Comparison of ENCODE assay signal across 8 cellular contexts in genomic region chr4:145557720-145558119, GRCh38.
DNase-seq lines count a peak whose midpoint lies in the region; ATAC-seq, FAIRE-seq and TF ChIP-seq lines count a peak whose summit lies in the region.

No MANE protein-coding gene starts in this region.

- POLR2A ChIA-PET in activated CD4-positive, alpha-beta memory T cell treated with anti-CD3 and anti-CD28 coated beads for 36 hours (lab: Charles Lee): no interaction called here
- POLR2A ChIA-PET in endothelial cell of umbilical vein (lab: Charles Lee): no interaction called here

- H3K9me1 ChIP-seq in endothelial cell of umbilical vein (replicated peaks; ENCODE audit: control insufficient read depth, extremely low read depth, insufficient read depth, low read length): no peaks in the 10 kb centered on the region

- peak; percentile 74 for DNase-seq in AG08396 (ENCODE audit: low spot score)
- peak; percentile 26 for DNase-seq in NCI-H460 (ENCODE audit: extremely low read depth, low read depth)
- DNase-seq in activated CD4-positive, alpha-beta memory T cell treated with anti-CD3 and anti-CD28 coated beads for 36 hours: peak; percentile 70
- peak; percentile 81 for DNase-seq in endothelial cell of umbilical vein (ENCODE audit: low read depth, low spot score)
- peak; percentile 68 for DNase-seq in myocyte (ENCODE audit: low read depth)
- peak; percentile 80 for DNase-seq in superior temporal gyrus (ENCODE audit: extremely low spot score)

- no peak overlapping the region for H2AFZ ChIP-seq in endothelial cell of umbilical vein (ENCODE audit: low read depth, low read length)

- H3K9me3 Mint-ChIP-seq in activated CD4-positive, alpha-beta memory T cell treated with anti-CD3 and anti-CD28 coated beads for 36 hours: no peaks in the 10 kb centered on the region

- peak; percentile 88 to 89 for TF ChIP-seq CTCF in endothelial cell of umbilical vein (IDR thresholded peaks at IDR 0.05; ENCODE audit: extremely low read depth in 1 of 2, insufficient read depth in 1 of 2, low read depth in 1 of 2, low read length in 2 of 2)

- H3K36me3 ChIP-seq in endothelial cell of umbilical vein (ENCODE audit: control insufficient read depth in 2 of 2, extremely low read depth in 1 of 2, insufficient read depth in 2 of 2, low read length in 2 of 2): peaks cover 11 to 17% of the 10 kb centered on the region in 2 experiments

- no peaks in the 10 kb centered on the region for H3K9me3 ChIP-seq in endothelial cell of umbilical vein (replicated peaks; ENCODE audit: control insufficient read depth, insufficient read depth, low read length)

- H3K27me3 ChIP-seq in endothelial cell of umbilical vein (ENCODE audit: control insufficient read depth in 2 of 2, insufficient read depth in 2 of 2, low read length in 2 of 2): no peaks in the 10 kb centered on the region

- H3K4me2 ChIP-seq in endothelial cell of umbilical vein (ENCODE audit: insufficient read depth, low read length): no peak overlapping the region

- no peak overlapping the region for H3K9ac ChIP-seq in endothelial cell of umbilical vein (replicated peaks; ENCODE audit: extremely low read depth, insufficient read depth, low read length)

- H3K79me2 ChIP-seq in endothelial cell of umbilical vein (ENCODE audit: control insufficient read depth, insufficient read depth, low read length): no peaks in the 10 kb centered on the region

- FAIRE-seq in endothelial cell of umbilical vein (lab: Jason Lieb, UNC): no peak

- H3K27ac ChIP-seq in endothelial cell of umbilical vein (ENCODE audit: insufficient read depth, low read depth, low read length): no peak overlapping the region

- no peak overlapping the region for H3K27ac Mint-ChIP-seq in activated CD4-positive, alpha-beta memory T cell treated with anti-CD3 and anti-CD28 coated beads for 36 hours

- H3K4me1 Mint-ChIP-seq in activated CD4-positive, alpha-beta memory T cell treated with anti-CD3 and anti-CD28 coated beads for 36 hours (ENCODE audit: low read depth): peaks cover under 1% of the 10 kb centered on the region

- no peak overlapping the region for H3K4me3 Mint-ChIP-seq in activated CD4-positive, alpha-beta memory T cell treated with anti-CD3 and anti-CD28 coated beads for 36 hours

- H3K36me3 Mint-ChIP-seq in activated CD4-positive, alpha-beta memory T cell treated with anti-CD3 and anti-CD28 coated beads for 36 hours: no peaks in the 10 kb centered on the region

- no TSS peak for BruUV-seq in endothelial cell of umbilical vein (replicated peaks; lab: Mats Ljungman, UMichigan)

- no peak overlapping the region for H3K4me3 ChIP-seq in endothelial cell of umbilical vein (replicated peaks in 1 of 3; ENCODE audit: insufficient read depth in 1 of 3, low read depth in 1 of 3, low read length in 3 of 3)

- peaks cover 11% of the 10 kb centered on the region for H3K4me1 ChIP-seq in endothelial cell of umbilical vein (ENCODE audit: control insufficient read depth, extremely low read depth, insufficient read depth, low read length)

- no peak for TF ChIP-seq POLR2A in endothelial cell of umbilical vein (IDR thresholded peaks at IDR 0.05; ENCODE audit: low read depth, low read length)

- dilution Hi-C loops in endothelial cell of umbilical vein (cut with MboI; ENCODE audit: extremely low pct_ligation_motif_present, low sequenced_read_pairs): no loop called here

- no peaks in the 10 kb centered on the region for H4K20me1 ChIP-seq in endothelial cell of umbilical vein (replicated peaks; ENCODE audit: control insufficient read depth, extremely low read depth, insufficient read depth, low read length)

- peaks cover 8% of the 10 kb centered on the region for H3K27me3 Mint-ChIP-seq in activated CD4-positive, alpha-beta memory T cell treated with anti-CD3 and anti-CD28 coated beads for 36 hours

- intact Hi-C loops in activated CD4-positive, alpha-beta memory T cell treated with anti-CD3 and anti-CD28 coated beads for 36 hours (cut with micrococcal nuclease): loop anchor here (1.0 to 5.0 kb wide), 4 partner anchors 55 to 1383 kb away; partner anchors contain the start of gene SMAD1
- intact Hi-C loops in endothelial cell of umbilical vein (cut with micrococcal nuclease): loop anchor here (1.0 kb wide), 5 partner anchors 11 to 403 kb away; partner anchors contain the start of gene SMAD1

- ATAC-seq in GM18511 (IDR thresholded peaks at IDR 0.05; ENCODE audit: unreplicated experiment) (peak; percentile 87), HG03060 (IDR thresholded peaks at IDR 0.05; ENCODE audit: low read depth, unreplicated experiment) (peak; percentile 61)

- CTCF ChIA-PET in activated CD4-positive, alpha-beta memory T cell treated with anti-CD3 and anti-CD28 coated beads for 36 hours (lab: Charles Lee): interaction anchor here (0.6 to 1.8 kb wide), 27 partner anchors 8 to 1539 kb away, joined by 3 to 52 read pairs (median 4); no protein-coding TSS in a partner anchor
- CTCF ChIA-PET in endothelial cell of umbilical vein (lab: Charles Lee): interaction anchor here (0.7 to 2.5 kb wide), 40 partner anchors 8 to 340 kb away, joined by 3 to 51 read pairs (median 4); partner anchors contain the start of genes MMAA and SMAD1

TF ChIP-seq in endothelial cell of umbilical vein, 7 proteins besides CTCF, POLR2A, EP300 and RAD21:
- TF ChIP-seq POLR2AphosphoS5 (IDR thresholded peaks at IDR 0.05; ENCODE audit: insufficient read depth, low read depth, low read length) (no peak), FOS (IDR thresholded peaks at IDR 0.05; ENCODE audit: borderline replicate concordance, insufficient read depth, low read length) (no peak), GATA2 (IDR thresholded peaks at IDR 0.05; ENCODE audit: insufficient read depth, insufficient read length, low read depth, low read length) (no peak), EZH2 (IDR thresholded peaks at IDR 0.05; ENCODE audit: borderline replicate concordance, low read depth, low read length, severe bottlenecking) (no peak), MAX (IDR thresholded peaks at IDR 0.05; ENCODE audit: insufficient read depth, insufficient read length) (no peak), JUN (IDR thresholded peaks at IDR 0.05; ENCODE audit: borderline replicate concordance, insufficient read depth, insufficient read length, low read depth) (no peak), MYC (IDR thresholded peaks at IDR 0.05; ENCODE audit: low read depth, low read length) (no peak)

Comparison
In these comparisons a context has a peak if more than half of its experiments do, and no peak if none do; other contexts are left out.
1. DNase-seq: peak in every context shown above with its lines; median percentile 81 in endothelial cell of umbilical vein; 80 in superior temporal gyrus; 74 in AG08396; 70 in activated CD4-positive, alpha-beta memory T cell treated with anti-CD3 and anti-CD28 coated beads for 36 hours; 68 in myocyte; 26 in NCI-H460.